Comparison of ENCODE assay signal across 8 cellular contexts in genomic region chr4:140242357-140243284, GRCh38.
A peak's percentile ranks its signal among the peaks of the same experiment; 100 is the strongest.
DNase-seq lines count a peak whose midpoint lies in the region; ATAC-seq and TF ChIP-seq lines count a peak whose summit lies in the region.
"Had no signal": no experiment of that assay in that cellular context is flagged by ENCODE, and none has a peak within 500 bp of the region (broad histone marks: within the 10 kb centered on the region; RNA-seq: fewer than 3 reads in every experiment).

No MANE protein-coding gene starts in this region.

- H3K9me3 ChIP-seq in OCI-LY7 (ENCODE audit: low read length), result no peaks in the 10 kb centered on the region
- H3K9me3 ChIP-seq in left lung, result no peaks in the 10 kb centered on the region
- H3K9me3 ChIP-seq in SJCRH30 (replicated peaks), result no peaks in the 10 kb centered on the region

- POLR2A ChIA-PET in OCI-LY7 (lab: Charles Lee), result interaction anchor here (0.6 to 2.0 kb wide), 13 partner anchors 8 to 1321 kb away, joined by 3 to 7 read pairs (median 4); partner anchors contain the start of gene MAML3

- H3K27me3 ChIP-seq in left lung (no peaks in the 10 kb centered on the region), SJCRH30 (no peaks in the 10 kb centered on the region)

- no peaks in the 10 kb centered on the region for H3K36me3 ChIP-seq in OCI-LY7 (ENCODE audit: insufficient read depth, low read length)
- H3K36me3 ChIP-seq in left lung, result no peaks in the 10 kb centered on the region
- H3K36me3 ChIP-seq in SJCRH30, result no peaks in the 10 kb centered on the region

- H4K20me1 ChIP-seq in OCI-LY7 (ENCODE audit: insufficient read depth, low read length), result no peaks in the 10 kb centered on the region

- peak overlapping the region; percentile 29 for H3K27ac ChIP-seq in OCI-LY7 (ENCODE audit: low read depth, low read length, poor library complexity, severe bottlenecking)
- H3K27ac ChIP-seq in left lung, result peak overlapping the region; percentile 10 to 46
- H3K27ac ChIP-seq in SJCRH30, result no peak overlapping the region

- ATAC-seq in GM19035 (IDR thresholded peaks at IDR 0.05; ENCODE audit: unreplicated experiment), result peak; percentile 65
- ATAC-seq in HG02759 (IDR thresholded peaks at IDR 0.05; ENCODE audit: unreplicated experiment), result peak; percentile 49
- ATAC-seq in left lung, result peak; percentile 20
- ATAC-seq: Panc1 had no signal

- H3K4me1 ChIP-seq in OCI-LY7 (ENCODE audit: insufficient read depth, low read length, poor library complexity, severe bottlenecking) (peaks cover 26% of the 10 kb centered on the region), left lung (peaks cover 20 to 34% of the 10 kb centered on the region in 2 donors), SJCRH30 (peaks cover 11% of the 10 kb centered on the region)

- peak overlapping the region; percentile 73 for H3K4me2 ChIP-seq in OCI-LY7 (ENCODE audit: low read length)

- H2AFZ ChIP-seq in OCI-LY7 (ENCODE audit: low read length), result peak overlapping the region; percentile 97

- no TSS peak for BruUV-seq in OCI-LY7 (replicated peaks; lab: Mats Ljungman, UMichigan)

- intact Hi-C loops in OCI-LY7 (cut with micrococcal nuclease; ENCODE audit: unreplicated experiment) (no loop called here), left lung (cut with DNase I) (no loop called here)

- no peaks in the 10 kb centered on the region for H3K9me2 ChIP-seq in OCI-LY7 (ENCODE audit: insufficient read depth, low read length)

- no peaks in the 10 kb centered on the region for H3K79me2 ChIP-seq in OCI-LY7 (ENCODE audit: insufficient read depth, low read depth, low read length)

- CTCF ChIA-PET in OCI-LY7 (lab: Charles Lee; ENCODE audit: unreplicated experiment), result interaction anchor here (0.6 to 1.4 kb wide), 4 partner anchors 11 to 585 kb away, joined by 3 to 6 read pairs (median 3); no protein-coding TSS in a partner anchor

- H3K4me3 ChIP-seq in OCI-LY7 (ENCODE audit: low read depth, low read length, poor library complexity, severe bottlenecking) (peak overlapping the region; percentile 44), left lung (no peak overlapping the region), SJCRH30 (no peak overlapping the region)

- DNase-seq in OCI-LY7 (ENCODE audit: low spot score) (peak; percentile 59), left lung (peak in 1 of 2 donors; percentile 43), SJCRH30 (no peak), NCI-H510A (lab: John Stamatoyannopoulos, UW) (no peak)
- no peak for DNase-seq in stimulated activated CD4-positive, alpha-beta T cell treated with anti-CD3 and anti-CD28 coated beads, Interleukin-4, amount 100 ng/mL, for 4 hours

- TF ChIP-seq CTCF in OCI-LY7 (conservative IDR thresholded peaks at IDR 0.05; ENCODE audit: low read length) (no peak), left lung (IDR thresholded peaks at IDR 0.05) (no peak)
